In the genomic region with DNA sequence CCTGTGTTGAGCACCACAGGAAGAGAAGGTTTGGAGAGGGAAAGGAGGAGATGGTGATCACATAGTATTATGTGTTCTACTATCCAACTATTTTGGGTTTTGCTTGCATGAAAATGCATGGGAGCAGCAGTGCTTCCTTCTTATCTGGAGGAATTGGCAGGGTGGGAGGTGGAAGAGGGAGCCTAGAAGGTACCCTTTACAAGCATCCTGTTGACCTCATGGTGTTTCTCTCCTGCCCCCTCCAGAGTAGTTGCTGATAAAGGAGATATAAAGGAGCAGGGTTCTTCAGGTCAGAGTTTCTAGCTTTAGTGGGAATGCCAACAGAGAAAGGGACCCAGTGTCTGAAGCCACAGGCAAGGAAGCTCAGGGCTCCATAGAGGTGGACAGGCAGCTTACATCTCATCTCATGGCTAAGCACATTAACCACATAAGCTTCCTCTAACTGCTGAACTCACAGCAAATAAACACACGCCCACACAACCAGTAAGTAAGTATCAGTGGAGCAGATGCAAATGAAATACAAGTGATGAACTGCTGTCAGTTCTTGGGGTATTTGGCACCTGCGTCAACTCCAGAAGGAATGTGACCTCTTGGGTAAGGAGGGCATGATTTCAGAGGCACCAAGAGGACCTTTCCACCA, we compare ENCODE assay signal across 8 cellular contexts.
DNase-seq lines count a peak whose midpoint lies in the region; ATAC-seq and TF ChIP-seq lines count a peak whose summit lies in the region.

No MANE protein-coding gene starts in this region.

- no peaks in the 10 kb centered on the region for H4K20me1 ChIP-seq in MM.1S (ENCODE audit: insufficient read depth, low read length)
- no peaks in the 10 kb centered on the region for H4K20me1 ChIP-seq in SK-N-SH (ENCODE audit: insufficient read depth)

- H3K36me3 ChIP-seq in MM.1S (replicated peaks; ENCODE audit: insufficient read depth, low read length): no peaks in the 10 kb centered on the region
- H3K36me3 ChIP-seq in mesendoderm (ENCODE audit: control insufficient read depth, insufficient read depth, low read length): no peaks in the 10 kb centered on the region
- H3K36me3 ChIP-seq in vagina: no peaks in the 10 kb centered on the region
- no peaks in the 10 kb centered on the region for H3K36me3 ChIP-seq in SK-N-SH (replicated peaks in 1 of 2; ENCODE audit: control insufficient read depth in 1 of 2, insufficient read depth in 2 of 2, low read length in 1 of 2)

- no CpG with 5 or more reads among the region's 2 CpGs for WGBS in mesendoderm (ENCODE audit: extremely low coverage, insufficient coverage, low lambda C conversion rate)
- 95% methylated on average over 2 of the region's 2 CpGs for WGBS in SK-N-SH (ENCODE audit: low lambda C conversion rate)

- H3K27ac ChIP-seq in MM.1S (ENCODE audit: low read length) (peak overlapping the region; percentile 71; the same call in 1 of the 2 replicates), mesendoderm (ENCODE audit: low read depth, low read length) (no peak overlapping the region), vagina (no peak overlapping the region), SK-N-SH (ENCODE audit: low read depth in 2 of 2, low read length in 1 of 2) (no peak overlapping the region)

- H3K18ac ChIP-seq in mesendoderm (ENCODE audit: low read length): no peak overlapping the region

- no peak for TF ChIP-seq EP300 in SK-N-SH (IDR thresholded peaks at IDR 0.05; ENCODE audit: borderline replicate concordance in 1 of 2, low read depth in 1 of 2, low read length in 1 of 2)

- DNase-seq in GM13976 (ENCODE audit: low spot score): peak; percentile 68
- DNase-seq in MM.1S: peak; percentile 78
- DNase-seq in foreskin fibroblast: peak; percentile 35 to 55
- no peak for DNase-seq in mesendoderm
- no peak for DNase-seq in vagina (ENCODE audit: extremely low spot score in 2 of 2)
- no peak for DNase-seq in activated CD8-positive, alpha-beta memory T cell treated with anti-CD3 and anti-CD28 coated beads, Interleukin-2, amount 50 U/mL, for 4 hours
- no peak for DNase-seq in SK-N-SH

- H3K4me3 ChIP-seq in MM.1S (ENCODE audit: low read length) (no peak overlapping the region; the same call in 1 of the 2 replicates), foreskin fibroblast (ENCODE audit: low read depth in 1 of 2, low read length in 2 of 2) (no peak overlapping the region), mesendoderm (ENCODE audit: low read length) (no peak overlapping the region), vagina (no peak overlapping the region), SK-N-SH (ENCODE audit: low read depth in 2 of 2, low read length in 1 of 2) (no peak overlapping the region)

- intact Hi-C loops in vagina (cut with DNase I): no loop called here

- H3K9me3 ChIP-seq in MM.1S (replicated peaks; ENCODE audit: insufficient read depth, low read length) (no peaks in the 10 kb centered on the region), vagina (no peaks in the 10 kb centered on the region), SK-N-SH (no peaks in the 10 kb centered on the region)

- H3K9ac ChIP-seq in MM.1S (ENCODE audit: low read length): 0 out of 2 replicates have a peak overlapping the region, but pooled peaks have one; percentile 23
- no peak overlapping the region for H3K9ac ChIP-seq in mesendoderm (ENCODE audit: low read length)
- no peak overlapping the region for H3K9ac ChIP-seq in SK-N-SH

- H4K8ac ChIP-seq in mesendoderm (ENCODE audit: low read depth, low read length): no peak overlapping the region

- no peak overlapping the region for H2BK120ac ChIP-seq in mesendoderm (ENCODE audit: low read depth, low read length)

- no peak overlapping the region for H3K23ac ChIP-seq in mesendoderm (ENCODE audit: low read length)

- peaks cover 54% of the 10 kb centered on the region for H3K4me1 ChIP-seq in MM.1S (ENCODE audit: low read length)
- H3K4me1 ChIP-seq in mesendoderm (ENCODE audit: control insufficient read depth, low read depth, low read length): no peaks in the 10 kb centered on the region
- peaks cover 24% of the 10 kb centered on the region for H3K4me1 ChIP-seq in vagina
- H3K4me1 ChIP-seq in SK-N-SH (ENCODE audit: control insufficient read depth in 1 of 2, insufficient read depth in 2 of 2, low read depth in 1 of 2, low read length in 1 of 2): peaks cover 0 to 40% of the 10 kb centered on the region in 2 experiments; a peak in 3 of 4 replicates

- H3F3A ChIP-seq in MM.1S (ENCODE audit: insufficient read depth, low read length) (peaks cover 23% of the 10 kb centered on the region), SK-N-SH (replicated peaks; ENCODE audit: insufficient read depth) (peaks cover 12% of the 10 kb centered on the region)

- no peaks in the 10 kb centered on the region for H3K79me2 ChIP-seq in MM.1S (ENCODE audit: low read length)
- no peaks in the 10 kb centered on the region for H3K79me2 ChIP-seq in mesendoderm (ENCODE audit: control insufficient read depth, insufficient read depth, low read length)
- H3K79me2 ChIP-seq in SK-N-SH (ENCODE audit: insufficient read depth): no peaks in the 10 kb centered on the region

- H3K9me2 ChIP-seq in MM.1S (replicated peaks; ENCODE audit: insufficient read depth, low read length) (no peaks in the 10 kb centered on the region), SK-N-SH (no peaks in the 10 kb centered on the region)

- no peak overlapping the region for H4K5ac ChIP-seq in mesendoderm (ENCODE audit: low read length)

- in situ Hi-C loops in GM13976 (cut with MboI; ENCODE audit: low sequenced_read_pairs, unreplicated experiment): no loop called here

- peak overlapping the region; percentile 57 for H2AFZ ChIP-seq in MM.1S (ENCODE audit: low read length)
- no peak overlapping the region for H2AFZ ChIP-seq in SK-N-SH (ENCODE audit: low read depth)

- no peak overlapping the region for H2BK5ac ChIP-seq in mesendoderm (ENCODE audit: low read length)

- no peak overlapping the region for H3K56ac ChIP-seq in mesendoderm (ENCODE audit: low read length)

- TF ChIP-seq CTCF in GM13976 (IDR thresholded peaks at IDR 0.05; ENCODE audit: borderline replicate concordance, control extremely low read depth, extremely low read depth, insufficient read depth, missing control alignments) (no peak), MM.1S (IDR thresholded peaks at IDR 0.05; ENCODE audit: low read length) (no peak), foreskin fibroblast (IDR thresholded peaks at IDR 0.05; ENCODE audit: low read depth, low read length) (no peak), vagina (IDR thresholded peaks at IDR 0.05) (no peak), SK-N-SH (IDR thresholded peaks at IDR 0.05) (no peak)

- no peak overlapping the region for H2BK15ac ChIP-seq in mesendoderm (replicated peaks; ENCODE audit: low read depth)

- no peak for TF ChIP-seq POLR2A in vagina (IDR thresholded peaks at IDR 0.05)

- CTCF ChIA-PET in SK-N-SH (lab: Yijun Ruan, JAX): interaction anchor here (1.3 kb wide), 1 partner anchor 23 kb away, joined by 3 read pairs; no protein-coding TSS in a partner anchor

- no peak overlapping the region for H2AK5ac ChIP-seq in mesendoderm (ENCODE audit: low read length)

- POLR2A ChIA-PET in SK-N-SH (lab: Yijun Ruan, JAX): no interaction called here

- TF ChIP-seq RAD21 in SK-N-SH (IDR thresholded peaks at IDR 0.05; ENCODE audit: low read length): no peak

- H3K27me3 ChIP-seq in MM.1S (replicated peaks; ENCODE audit: insufficient read depth, low read length) (no peaks in the 10 kb centered on the region), mesendoderm (ENCODE audit: insufficient read depth, low read length, poor library complexity) (no peaks in the 10 kb centered on the region), vagina (no peaks in the 10 kb centered on the region), SK-N-SH (ENCODE audit: insufficient read depth) (no peaks in the 10 kb centered on the region)

- no peaks in the 10 kb centered on the region for H3K79me1 ChIP-seq in mesendoderm (ENCODE audit: low read length)

- peak; percentile 85 for ATAC-seq in GM21786 (IDR thresholded peaks at IDR 0.05; ENCODE audit: unreplicated experiment)

- H3K4ac ChIP-seq in mesendoderm (ENCODE audit: low read depth, low read length): no peak overlapping the region

- H3K4me2 ChIP-seq in MM.1S (ENCODE audit: low read depth, low read length): peak overlapping the region; percentile 48
- H3K4me2 ChIP-seq in mesendoderm (ENCODE audit: low read length): no peak overlapping the region
- H3K4me2 ChIP-seq in SK-N-SH: no peak overlapping the region

TF ChIP-seq in SK-N-SH, 30 proteins besides CTCF, POLR2A, EP300 and RAD21 (continues in another document):
- TF ChIP-seq IRF3 (IDR thresholded peaks at IDR 0.05; ENCODE audit: low read depth, low read length): no peak
- TF ChIP-seq TCF12 (IDR thresholded peaks at IDR 0.05): no peak
- TF ChIP-seq FOXM1 (IDR thresholded peaks at IDR 0.05; ENCODE audit: low read depth): no peak
- TF ChIP-seq, protein P1, sequence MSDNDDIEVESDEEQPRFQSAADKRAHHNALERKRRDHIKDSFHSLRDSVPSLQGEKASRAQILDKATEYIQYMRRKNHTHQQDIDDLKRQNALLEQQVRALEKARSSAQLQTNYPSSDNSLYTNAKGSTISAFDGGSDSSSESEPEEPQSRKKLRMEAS (IDR thresholded peaks at IDR 0.05; ENCODE audit: low read depth): no peak
- TF ChIP-seq GABPA (IDR thresholded peaks at IDR 0.05; ENCODE audit: low read depth): no peak

Comparison
In these comparisons a context has a peak if more than half of its experiments do, and no peak if none do; other contexts are left out.
1. DNase-seq: peak in GM13976 (single experiment), MM.1S (single experiment) and foreskin fibroblast (2 of 2); none in mesendoderm (single experiment), vagina (0 of 2), activated CD8-positive, alpha-beta memory T cell treated with anti-CD3 and anti-CD28 coated beads, Interleukin-2, amount 50 U/mL, for 4 hours (single experiment) and SK-N-SH (single experiment).